ENCODE assay signal across 8 cellular contexts in genomic region chr9:14251146-14252071, GRCh38.
DNase-seq lines count a peak whose midpoint lies in the region; ATAC-seq and TF ChIP-seq lines count a peak whose summit lies in the region.

No MANE protein-coding gene starts in this region.

- H3K27ac ChIP-seq in skeletal muscle tissue (ENCODE audit: low read depth, low read length): peak overlapping the region; percentile 80

- H3K4me1 ChIP-seq in skeletal muscle tissue (ENCODE audit: control insufficient read depth in 3 of 3, insufficient read depth in 3 of 3, low read length in 3 of 3): peaks cover 25 to 29% (median 28%) of the 10 kb centered on the region in 3 donors

- DNase-seq in NCI-H345 (lab: John Stamatoyannopoulos, UW): peak; percentile 66
- no peak for DNase-seq in NCI-H345 treated with DMSO at 0.1 percent for 48 hours (lab: John Stamatoyannopoulos, UW; ENCODE audit: unreplicated experiment)
- DNase-seq in astrocyte of the cerebellum (ENCODE audit: low read depth): peak; percentile 82
- DNase-seq in hypothalamus (lab: John Stamatoyannopoulos, UW): peak in 42 of 51 donors; percentile 5 to 84 (median 46)
- DNase-seq in NCI-H1694 treated with DMSO at 0.1 percent for 48 hours (lab: John Stamatoyannopoulos, UW): no peak
- DNase-seq in activated T-cell treated with anti-CD3 and anti-CD28 coated beads, Interleukin-2, amount 50 U/mL, for 48 hours: no peak

- peak overlapping the region; percentile 57 to 74 (median 67) for H3K9ac ChIP-seq in skeletal muscle tissue (ENCODE audit: low read depth in 1 of 3, low read length in 3 of 3)

- in situ Hi-C loops in astrocyte of the cerebellum (cut with HindIII; ENCODE audit: low sequenced_read_pairs): no loop called here

- H3K4me3 ChIP-seq in astrocyte of the cerebellum (ENCODE audit: low read depth, low read length): peak overlapping the region; percentile 5
- peak overlapping the region; percentile 55 to 60 (median 59) for H3K4me3 ChIP-seq in skeletal muscle tissue (ENCODE audit: low read length in 3 of 3)

- H3K9me3 ChIP-seq in skeletal muscle tissue (ENCODE audit: control insufficient read depth in 3 of 3, low read length in 3 of 3): no peaks in the 10 kb centered on the region

- no peaks in the 10 kb centered on the region for H3K27me3 ChIP-seq in skeletal muscle tissue (ENCODE audit: control insufficient read depth in 3 of 3, insufficient read depth in 3 of 3, low read length in 3 of 3)

- TF ChIP-seq CTCF in astrocyte of the cerebellum (IDR thresholded peaks at IDR 0.05; ENCODE audit: low read depth, low read length, missing control alignments): no peak

- no peak for ATAC-seq in GM18868 (IDR thresholded peaks at IDR 0.05; ENCODE audit: unreplicated experiment)

- H3K36me3 ChIP-seq in skeletal muscle tissue (ENCODE audit: control insufficient read depth in 3 of 3, insufficient read depth in 3 of 3, low read length in 3 of 3): no peaks in the 10 kb centered on the region

Comparison
In these comparisons a context has a peak if more than half of its experiments do, and no peak if none do; other contexts are left out.
1. DNase-seq: peak in NCI-H345 (single experiment), astrocyte of the cerebellum (single experiment) and hypothalamus (42 of 51); none in NCI-H345 treated with DMSO at 0.1 percent for 48 hours (single experiment), NCI-H1694 treated with DMSO at 0.1 percent for 48 hours (single experiment) and activated T-cell treated with anti-CD3 and anti-CD28 coated beads, Interleukin-2, amount 50 U/mL, for 48 hours (0 of 2).